ENCODE assay signal across 8 cellular contexts in the genomic region with DNA sequence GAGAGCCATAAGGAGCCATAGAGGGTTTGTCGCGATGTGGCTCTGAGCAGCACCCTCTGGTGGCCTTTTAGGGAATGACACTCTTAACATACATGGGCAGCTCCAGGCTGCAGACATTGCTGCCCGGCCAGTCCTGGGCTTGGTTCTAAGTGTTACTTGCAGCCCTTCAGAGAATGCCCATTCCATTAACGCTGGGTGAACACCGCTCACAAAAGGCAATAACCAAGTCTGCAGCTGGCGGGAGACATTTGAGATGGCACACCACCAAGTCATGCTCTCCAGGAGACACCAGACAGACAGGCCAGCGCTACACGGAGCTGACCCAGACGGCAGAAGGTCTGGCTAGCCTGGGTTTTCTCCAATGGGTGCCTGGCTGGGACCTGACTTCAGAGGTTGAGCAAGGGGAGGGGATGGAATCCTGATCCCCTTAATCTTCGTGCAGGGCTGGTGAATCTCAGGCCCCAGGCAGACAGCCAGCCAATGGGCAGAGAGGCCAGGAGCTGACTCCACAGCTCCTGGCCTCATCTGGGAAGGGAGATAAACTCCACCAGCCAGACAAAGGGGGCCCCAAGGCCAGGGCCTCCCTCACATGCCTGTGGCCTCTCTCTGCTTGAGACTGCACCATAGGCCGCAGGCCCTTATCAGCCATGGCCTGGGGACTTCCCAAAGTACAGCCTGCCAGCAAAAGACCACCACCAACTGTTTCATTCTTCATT. TPM values are rescaled to one million over a fixed set of nuclear protein-coding genes. Genes with fewer than 3 reads are reported as not detected.
A peak's percentile ranks its signal among the peaks of the same experiment; 100 is the strongest.
DNase-seq lines count a peak whose midpoint lies in the region; ATAC-seq, FAIRE-seq and TF ChIP-seq lines count a peak whose summit lies in the region.

No MANE protein-coding gene starts in this region.

- no peak overlapping the region for H3K4me3 Mint-ChIP-seq in mesothelial cell of epicardium

- in situ Hi-C loops in G401 (cut with HindIII; ENCODE audit: low sequenced_read_pairs) = no loop called here

- H4K91ac ChIP-seq in H1 (replicated peaks; ENCODE audit: insufficient read length, low read length) = no peak overlapping the region

- H3K27me3 ChIP-seq in H1 (replicated peaks in 1 of 4; ENCODE audit: control insufficient read depth in 3 of 4, extremely low read depth in 1 of 4, insufficient read depth in 3 of 4, low read length in 3 of 4) = peaks cover 0 to 2% (median 0%) of the 10 kb centered on the region in 4 experiments; a peak in 1 of 7 replicates

- CTCF ChIA-PET in H1 (lab: Charles Lee; ENCODE audit: partially characterized antibody) = interaction anchor here (0.5 to 7.9 kb wide), 52 partner anchors 11 to 579 kb away, joined by 3 to 169 read pairs (median 4); partner anchors contain the start of gene CRISPLD2

- peak overlapping the region; percentile 97 for H3K27ac Mint-ChIP-seq in mesothelial cell of epicardium

- no peak overlapping the region for H3K4ac ChIP-seq in H1 (replicated peaks; ENCODE audit: insufficient read length, low read depth, low read length)

- H2BK5ac ChIP-seq in H1 (ENCODE audit: low read depth, low read length) = no peak overlapping the region

- H3K79me1 ChIP-seq in H1 (ENCODE audit: low read depth, low read length) = no peaks in the 10 kb centered on the region

- TF ChIP-seq POLR2A in H1 (IDR thresholded peaks at IDR 0.05; ENCODE audit: control extremely low read depth in 1 of 2, low read depth in 2 of 2, low read length in 2 of 2) = no peak

- peak overlapping the region; percentile 81 for H4K8ac ChIP-seq in H1 (ENCODE audit: extremely low read depth, insufficient read depth, low read length)

- H3K79me2 ChIP-seq in H1 (ENCODE audit: control insufficient read depth in 1 of 2, insufficient read depth in 2 of 2, low read length in 2 of 2) = no peaks in the 10 kb centered on the region

- no peaks in the 10 kb centered on the region for H4K20me1 ChIP-seq in H1 (replicated peaks in 1 of 2; ENCODE audit: control insufficient read depth in 1 of 2, insufficient read depth in 2 of 2, low read length in 2 of 2)

- no peak overlapping the region for H4K5ac ChIP-seq in H1 (ENCODE audit: insufficient read length, low read depth, low read length)

- no peaks in the 10 kb centered on the region for H3K27me3 Mint-ChIP-seq in mesothelial cell of epicardium (ENCODE audit: low read depth)

- no peaks in the 10 kb centered on the region for H3K9me3 Mint-ChIP-seq in mesothelial cell of epicardium

- no peaks in the 10 kb centered on the region for H3K36me3 ChIP-seq in H1 (ENCODE audit: control insufficient read depth in 2 of 4, insufficient read depth in 4 of 4, low read length in 3 of 4)

- no peak overlapping the region for H3K27ac ChIP-seq in H1 (ENCODE audit: low read depth, low read length)

- no peak overlapping the region for H2BK15ac ChIP-seq in H1 (ENCODE audit: low read length)

- H2BK20ac ChIP-seq in H1 (ENCODE audit: low read length) = no peak overlapping the region

- H2BK120ac ChIP-seq in H1 (replicated peaks; ENCODE audit: low read depth, low read length) = no peak overlapping the region

- H3K36me3 Mint-ChIP-seq in mesothelial cell of epicardium = no peaks in the 10 kb centered on the region

- H3K23ac ChIP-seq in H1 (ENCODE audit: insufficient read length) = no peak overlapping the region

- H3K9me3 ChIP-seq in H1 (ENCODE audit: insufficient read depth in 2 of 2, low read depth in 1 of 2, low read length in 1 of 2) = no peaks in the 10 kb centered on the region; a peak in 1 of 4 replicates

- WGBS in H1 (ENCODE audit: extremely low coverage in 1 of 2, insufficient coverage in 1 of 2, insufficient read length in 1 of 2, insufficient replicate concordance in 2 of 2, low coverage in 1 of 2, low lambda C conversion rate in 2 of 2, missing lambda C conversion rate in 1 of 2), 2 experiments = 51% methylated on average over 11 of the region's 11 CpGs; no CpG with 5 or more reads in 1 of the 2 experiments

- H2AK5ac ChIP-seq in H1 (ENCODE audit: low read depth, low read length) = no peak overlapping the region

- peak; percentile 79 to 94 (median 89) for TF ChIP-seq CTCF in H1 (IDR thresholded peaks at IDR 0.05; ENCODE audit: control extremely low read depth in 1 of 3, insufficient read depth in 1 of 3, low read depth in 1 of 3, low read length in 3 of 3)
- peak; percentile 98 for TF ChIP-seq CTCF in mesothelial cell of epicardium (IDR thresholded peaks at IDR 0.05; ENCODE audit: unreplicated experiment)

- peak; percentile 52 for ATAC-seq in HG03442 (IDR thresholded peaks at IDR 0.05; ENCODE audit: unreplicated experiment)
- no peak for ATAC-seq in GM18870 (IDR thresholded peaks at IDR 0.05; ENCODE audit: unreplicated experiment)

- POLR2A ChIA-PET in H1 (lab: Charles Lee; ENCODE audit: partially characterized antibody) = interaction anchor here (1.6 kb wide), 2 partner anchors 26 to 199 kb away, joined by 4 to 6 read pairs; no protein-coding TSS in a partner anchor

- no peak overlapping the region for H3K4me3 ChIP-seq in H1 (ENCODE audit: extremely low read depth in 1 of 4, insufficient read depth in 2 of 4, low read depth in 3 of 4, low read length in 4 of 4)

- H3K4me2 ChIP-seq in H1 (ENCODE audit: insufficient read depth in 1 of 2, low read depth in 2 of 2, low read length in 2 of 2) = no peak overlapping the region

- H3K23me2 ChIP-seq in H1 (ENCODE audit: low read depth, low read length) = peaks cover 9% of the 10 kb centered on the region

- peaks cover 23% of the 10 kb centered on the region for H3K4me1 Mint-ChIP-seq in mesothelial cell of epicardium

- peak; percentile 78 to 84 for TF ChIP-seq RAD21 in H1 (IDR thresholded peaks at IDR 0.05 in 1 of 2, conservative IDR thresholded peaks at IDR 0.05 in 1 of 2; ENCODE audit: low read depth in 2 of 2, low read length in 2 of 2)

- no peak overlapping the region for H3K56ac ChIP-seq in H1 (replicated peaks; ENCODE audit: insufficient read length, low read depth, low read length)

- H3K4me1 ChIP-seq in H1 (replicated peaks in 1 of 4; ENCODE audit: control insufficient read depth in 3 of 4, insufficient read depth in 4 of 4, low read length in 3 of 4) = no peaks in the 10 kb centered on the region

- H3K9ac ChIP-seq in H1 (replicated peaks in 1 of 4; ENCODE audit: extremely low read depth in 1 of 4, low read depth in 3 of 4, low read length in 3 of 4) = no peak overlapping the region

- peak; percentile 84 for FAIRE-seq in H1 (lab: Jason Lieb, UNC)

- no peak overlapping the region for H3K14ac ChIP-seq in H1 (ENCODE audit: insufficient read length)

- no peak overlapping the region for H2BK12ac ChIP-seq in H1 (ENCODE audit: low read depth, low read length)

- DNase-seq in G401 (ENCODE audit: low spot score) (peak; percentile 89), NCI-H82 treated with DMSO at 0.1 percent for 48 hours (lab: John Stamatoyannopoulos, UW; ENCODE audit: unreplicated experiment) (peak; percentile 51), H1 (ENCODE audit: low read depth in 1 of 2, low spot score in 2 of 2) (peak; percentile 54 to 86), mesothelial cell of epicardium (ENCODE audit: low spot score in 2 of 2, unreplicated experiment in 2 of 2) (peak; percentile 49 to 82)
- DNase-seq in activated CD8-positive, alpha-beta memory T cell treated with anti-CD3 and anti-CD28 coated beads for 1 hour (ENCODE audit: extremely low read depth in 1 of 2, low read depth in 1 of 2) = peak; percentile 12 to 41
- DNase-seq in stimulated activated CD8-positive, alpha-beta memory T cell treated with anti-CD3 and anti-CD28 coated beads, Interleukin-15, amount 100 ng/mL, for 48 hours (ENCODE audit: low read depth in 2 of 2) = peak; percentile 32 to 33

- no peak overlapping the region for H3K18ac ChIP-seq in H1 (ENCODE audit: extremely low read depth, low read length)

- H2AFZ ChIP-seq in H1 (ENCODE audit: low read length) = no peak overlapping the region

- no peak for TF ChIP-seq EP300 in H1 (IDR thresholded peaks at IDR 0.05; ENCODE audit: borderline replicate concordance in 1 of 2, low read depth in 2 of 2, low read length in 2 of 2)

RNA-seq across cellular contexts. Expression of gene ZDHHC7, which starts 58.8 kb away (rescaled TPM):
- total RNA-seq in G401 (2014; rRNA removed; shearing (Covaris generic)) = 32.9 and 46.2 TPM in 2 replicates
- 40.5 and 43.5 TPM in 2 replicates for total RNA-seq in H1 (2021; fragmentation: NEBNext Ultra II Directional; extraction: Animal tissue kit (Norgen Biotek cat#: 25700))
- 56.3 and 125 TPM in 2 replicates for polyA plus RNA-seq in H1 (2011; rRNA removed)
- 45.4 TPM for polyA plus RNA-seq in H1 (2011; cell fraction: cytosol; rRNA removed)
- polyA plus RNA-seq in H1 (2011; cell fraction: nucleus; rRNA removed) = 67.9 TPM
- 28.9 to 38.4 TPM (median 30.3 TPM) in 4 replicates for polyA plus RNA-seq in H1 (2012, experiment 1 of 2)
- polyA plus RNA-seq in H1 (2012, experiment 2 of 2) = 19.1 TPM
- 31.1 TPM for polyA plus RNA-seq in H1 (2013, experiment 1 of 2)
- polyA plus RNA-seq in H1 (2013, experiment 2 of 2) = 32.2 TPM
- polyA minus RNA-seq in H1 (2011; rRNA and poly(A)+ RNA removed) = 46.1 and 48.2 TPM in 2 replicates
- 21.2 TPM for polyA minus RNA-seq in H1 (2011; cell fraction: cytosol; rRNA and poly(A)+ RNA removed)
- polyA minus RNA-seq in H1 (2011; cell fraction: nucleus; rRNA and poly(A)+ RNA removed) = 19.7 TPM
- 45.4 to 47.9 TPM (median 45.7 TPM) in 3 replicates for total RNA-seq in mesothelial cell of epicardium

Comparison
In these comparisons a context has a peak if more than half of its experiments do, and no peak if none do; other contexts are left out.
1. DNase-seq: peak in every context shown above with its lines; median percentile 89 in G401; 70 in H1; 66 in mesothelial cell of epicardium; 51 in NCI-H82 treated with DMSO at 0.1 percent for 48 hours; 32 in stimulated activated CD8-positive, alpha-beta memory T cell treated with anti-CD3 and anti-CD28 coated beads, Interleukin-15, amount 100 ng/mL, for 48 hours; 26 in activated CD8-positive, alpha-beta memory T cell treated with anti-CD3 and anti-CD28 coated beads for 1 hour.